Comparison of ENCODE assay signal across 17 cellular contexts in the genomic region with DNA sequence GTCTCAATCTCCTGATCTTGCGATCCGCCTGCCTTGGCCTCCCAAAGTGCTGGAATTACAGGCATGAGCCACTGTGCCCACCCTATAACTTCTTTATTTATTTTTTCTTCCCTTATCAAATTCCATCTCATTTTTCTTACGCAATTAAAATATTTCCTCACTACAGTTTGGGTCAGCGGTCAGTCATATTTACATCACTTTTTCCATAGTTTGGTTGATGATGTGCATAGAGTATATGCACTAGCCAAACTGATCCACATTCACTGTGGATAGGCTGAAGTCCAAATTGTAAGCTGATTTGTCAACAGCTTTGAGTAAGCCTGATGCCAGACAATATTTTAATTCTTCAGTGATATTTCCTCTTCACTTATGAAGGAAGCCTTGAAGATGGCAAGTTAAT.
A peak's percentile ranks its signal among the peaks of the same experiment; 100 is the strongest.
DNase-seq lines count a peak whose midpoint lies in the region; ATAC-seq and TF ChIP-seq lines count a peak whose summit lies in the region.
"Had no signal": no experiment of that assay in that cellular context is flagged by ENCODE, and none has a peak within 500 bp of the region (broad histone marks: within the 10 kb centered on the region; RNA-seq: fewer than 3 reads in every experiment).

No MANE protein-coding gene starts in this region.

- no peak overlapping the region for H2AK5ac ChIP-seq in IMR-90 (ENCODE audit: low read depth, low read length)

- 100% methylated on average over 1 of the region's 4 CpGs; no CpG with 5 or more reads in 1 of the 2 experiments for WGBS in IMR-90 (ENCODE audit: extremely low coverage in 2 of 2, insufficient read length in 1 of 2), 2 experiments

- no peak overlapping the region for H4K8ac ChIP-seq in IMR-90 (ENCODE audit: low read depth in 2 of 2, low read length in 2 of 2)

- no peak overlapping the region for H3K4me2 ChIP-seq in IMR-90 (ENCODE audit: low read depth, low read length)

- no peak overlapping the region for H2BK15ac ChIP-seq in IMR-90 (ENCODE audit: low read depth, low read length)

- dilution Hi-C loops in IMR-90 (cut with HindIII; ENCODE audit: low sequenced_read_pairs, unreplicated experiment): no loop called here

- no peak overlapping the region for H3K9ac ChIP-seq in IMR-90 (ENCODE audit: low read depth, low read length)

- no peak overlapping the region for H4K91ac ChIP-seq in IMR-90 (ENCODE audit: insufficient read depth, low read depth, low read length)

- no peak overlapping the region for H2AK9ac ChIP-seq in IMR-90 (replicated peaks; ENCODE audit: low read depth, low read length, poor library complexity)

- H3K79me1 ChIP-seq in IMR-90 (ENCODE audit: low read depth in 1 of 2, low read length in 2 of 2): peaks cover 4 to 29% of the 10 kb centered on the region in 2 experiments; a peak in 2 of 4 replicates

- no peak overlapping the region for H2BK120ac ChIP-seq in IMR-90 (ENCODE audit: low read depth, low read length)

- H3K14ac ChIP-seq in IMR-90 (replicated peaks; ENCODE audit: low read depth, low read length): no peak overlapping the region

- no peaks in the 10 kb centered on the region for H3K9me3 ChIP-seq in IMR-90 (ENCODE audit: control insufficient read depth, insufficient read depth, low read length)
- H3K9me3 ChIP-seq in BE2C: no peaks in the 10 kb centered on the region

- H2BK20ac ChIP-seq in IMR-90 (ENCODE audit: low read depth, low read length): no peak overlapping the region

- no peak overlapping the region for H4K5ac ChIP-seq in IMR-90 (ENCODE audit: low read depth, low read length)

- no peak overlapping the region for H2AFZ ChIP-seq in IMR-90 (replicated peaks; ENCODE audit: low read length, poor library complexity)

- in situ Hi-C loops in IMR-90 (cut with MboI; ENCODE audit: low sequenced_read_pairs): no loop called here

- peak; percentile 65 for DNase-seq in ELR (ENCODE audit: low read depth)
- DNase-seq in IMR-90: peak; percentile 89
- peak; percentile 49 for DNase-seq in fibroblast of gingiva (ENCODE audit: low read depth)
- DNase-seq in non-pigmented ciliary epithelial cell (ENCODE audit: low read depth): peak; percentile 74
- no peak for DNase-seq in BE2C
- DNase-seq in stimulated activated CD4-positive, alpha-beta T cell treated with anti-CD3 and anti-CD28 coated beads, Interleukin-4, amount 100 ng/mL, for 1 hour: no peak
- DNase-seq in midbrain (lab: John Stamatoyannopoulos, UW): no peak
- DNase-seq: CD4-positive, alpha-beta memory T cell; DMS79 treated with DMSO at 0.1 percent for 48 hours; KG1; NCI-H1105; NCI-H1694 treated with DMSO at 0.1 percent for 48 hours; NCI-H510A; Right ventricle myocardium superior had no signal

- no peak overlapping the region for H3K18ac ChIP-seq in IMR-90 (ENCODE audit: low read depth, low read length)

- intact Hi-C loops in IMR-90 (cut with micrococcal nuclease): no loop called here

- no peak for TF ChIP-seq RAD21 in IMR-90 (IDR thresholded peaks at IDR 0.05; ENCODE audit: low read length)

- no peaks in the 10 kb centered on the region for H3K27me3 ChIP-seq in IMR-90 (ENCODE audit: control insufficient read depth, insufficient read depth, low read length)
- no peaks in the 10 kb centered on the region for H3K27me3 ChIP-seq in BE2C

- H3K27ac ChIP-seq in IMR-90 (ENCODE audit: insufficient read depth, low read length): no peak overlapping the region

- TF ChIP-seq POLR2A in IMR-90 (IDR thresholded peaks at IDR 0.05; ENCODE audit: low read depth, low read length): no peak

- no peak overlapping the region for H2BK5ac ChIP-seq in IMR-90 (ENCODE audit: low read depth, low read length, poor library complexity, severe bottlenecking)

- H3K4me1 ChIP-seq in IMR-90 (ENCODE audit: control insufficient read depth, insufficient read depth, low read length) (peaks cover 7% of the 10 kb centered on the region), BE2C (no peaks in the 10 kb centered on the region)

- ATAC-seq in IMR-90 (ENCODE audit: low read depth) (peak; percentile 81), HG02970 (IDR thresholded peaks at IDR 0.05; ENCODE audit: low FRiP score, unreplicated experiment) (no peak)
- ATAC-seq: Panc1, SK-N-SH treated with all-trans-retinoic acid at 6 μM for 48 hours had no signal

- 0 out of 2 replicates have a peak, but pooled peaks cover 5% of the 10 kb centered on the region for H4K20me1 ChIP-seq in IMR-90 (ENCODE audit: insufficient read depth, low read length)

- no peak for TF ChIP-seq CTCF in IMR-90 (conservative IDR thresholded peaks at IDR 0.05; ENCODE audit: low read depth, low read length)
- no peak for TF ChIP-seq CTCF in BE2C (IDR thresholded peaks at IDR 0.05; ENCODE audit: low read depth, low read length)

- no peak overlapping the region for H3K56ac ChIP-seq in IMR-90 (ENCODE audit: extremely low read depth, insufficient read depth, low read length)

- H3K9me1 ChIP-seq in IMR-90 (ENCODE audit: insufficient read depth, low read length): peaks cover under 1% of the 10 kb centered on the region; the same call in 1 of the 2 replicates

- no peak overlapping the region for H3K23ac ChIP-seq in IMR-90 (ENCODE audit: low read depth, low read length)

- H3K4me3 ChIP-seq in IMR-90 (ENCODE audit: insufficient read depth, low read depth, low read length): no peak overlapping the region
- H3K4me3 ChIP-seq in BE2C (ENCODE audit: low read depth, low read length): no peak overlapping the region

- POLR2A ChIA-PET in IMR-90 (lab: Charles Lee; ENCODE audit: unreplicated experiment): no interaction called here

- H3K36me3 ChIP-seq in IMR-90 (ENCODE audit: control insufficient read depth, insufficient read depth, low read length): no peaks in the 10 kb centered on the region
- H3K36me3 ChIP-seq in BE2C: no peaks in the 10 kb centered on the region

- no peak overlapping the region for H3K4ac ChIP-seq in IMR-90 (ENCODE audit: low read depth, low read length)

- BruUV-seq in IMR-90 (replicated peaks; lab: Mats Ljungman, UMichigan): no TSS peak

- CTCF ChIA-PET in IMR-90 (lab: Yijun Ruan, JAX): interaction anchor here (0.6 kb wide), 1 partner anchor 12 kb away, joined by 3 read pairs; no protein-coding TSS in a partner anchor

TF ChIP-seq in IMR-90, 13 proteins besides CTCF, POLR2A, EP300 and RAD21:
- TF ChIP-seq, protein P1, sequence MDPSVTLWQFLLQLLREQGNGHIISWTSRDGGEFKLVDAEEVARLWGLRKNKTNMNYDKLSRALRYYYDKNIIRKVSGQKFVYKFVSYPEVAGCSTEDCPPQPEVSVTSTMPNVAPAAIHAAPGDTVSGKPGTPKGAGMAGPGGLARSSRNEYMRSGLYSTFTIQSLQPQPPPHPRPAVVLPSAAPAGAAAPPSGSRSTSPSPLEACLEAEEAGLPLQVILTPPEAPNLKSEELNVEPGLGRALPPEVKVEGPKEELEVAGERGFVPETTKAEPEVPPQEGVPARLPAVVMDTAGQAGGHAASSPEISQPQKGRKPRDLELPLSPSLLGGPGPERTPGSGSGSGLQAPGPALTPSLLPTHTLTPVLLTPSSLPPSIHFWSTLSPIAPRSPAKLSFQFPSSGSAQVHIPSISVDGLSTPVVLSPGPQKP (IDR thresholded peaks at IDR 0.05; ENCODE audit: borderline replicate concordance, low read depth, low read length): no peak
- TF ChIP-seq CEBPB (IDR thresholded peaks at IDR 0.05; ENCODE audit: low read depth, low read length) (peak; percentile 81), MAFK (IDR thresholded peaks at IDR 0.05; ENCODE audit: low read depth, low read length) (no peak)

Comparison
In these comparisons a context has a peak if more than half of its experiments do, and no peak if none do; other contexts are left out.
1. DNase-seq: peak in ELR (single experiment), IMR-90 (single experiment), fibroblast of gingiva (single experiment) and non-pigmented ciliary epithelial cell (single experiment); none in BE2C (single experiment), stimulated activated CD4-positive, alpha-beta T cell treated with anti-CD3 and anti-CD28 coated beads, Interleukin-4, amount 100 ng/mL, for 1 hour (single experiment) and midbrain (single experiment).